In genomic region chr6:26594730-26595632, GRCh38 we compare ENCODE assay signal across 8 cellular contexts. TPM values are rescaled to one million over a fixed set of nuclear protein-coding genes. Genes with fewer than 3 reads are reported as not detected.
DNase-seq lines count a peak whose midpoint lies in the region; ATAC-seq and TF ChIP-seq lines count a peak whose summit lies in the region.

No MANE protein-coding gene starts in this region.

- no peak for TF ChIP-seq POLR2A in body of pancreas (IDR thresholded peaks at IDR 0.05)

- no peaks in the 10 kb centered on the region for H3K27me3 ChIP-seq in body of pancreas

- DNase-seq in GM12865 (ENCODE audit: low read depth) (peak; percentile 85), MV-4-11 (lab: John Stamatoyannopoulos, UW) (peak; percentile 76), T-helper 9 cell (no peak), body of pancreas (no peak)
- peak; percentile 80 to 81 for DNase-seq in activated T-cell treated with anti-CD3 and anti-CD28 coated beads, Interleukin-2, amount 50 U/mL, for 48 hours
- DNase-seq in stimulated activated CD8-positive, alpha-beta memory T cell treated with anti-CD3 and anti-CD28 coated beads, Interleukin-4, amount 100 ng/mL, for 24 hours (ENCODE audit: low read depth) = peak; percentile 26

- intact Hi-C loops in body of pancreas (cut with DNase I) = loop anchor here (10.0 kb wide), 1 partner anchor 250 kb away; no protein-coding TSS in a partner anchor

- 20 to 26% methylated on average over 23 of the region's 23 CpGs for WGBS in body of pancreas, 2 donors

- H3K4me3 ChIP-seq in GM12865 (ENCODE audit: low read depth, low read length) = peak overlapping the region; percentile 86
- peak overlapping the region; percentile 100 for H3K4me3 ChIP-seq in iPS-11a (ENCODE audit: low read depth, low read length)
- no peak overlapping the region for H3K4me3 ChIP-seq in body of pancreas

- no peaks in the 10 kb centered on the region for H3K9me3 ChIP-seq in body of pancreas

- peaks cover 0 to 3% of the 10 kb centered on the region in 2 donors for H3K36me3 ChIP-seq in body of pancreas (replicated peaks in 1 of 2; ENCODE audit: insufficient read depth in 1 of 2, low read depth in 2 of 2)

- H3K27ac ChIP-seq in body of pancreas = peak overlapping the region in 1 of 4 donors; percentile 52

- TF ChIP-seq CTCF in GM12865 (IDR thresholded peaks at IDR 0.05; ENCODE audit: insufficient read depth, low read depth, low read length, missing control alignments) (no peak), body of pancreas (IDR thresholded peaks at IDR 0.05) (no peak)

- ATAC-seq in body of pancreas (no peak), GM19035 (IDR thresholded peaks at IDR 0.05; ENCODE audit: unreplicated experiment) (no peak)

- H3K4me1 ChIP-seq in body of pancreas = peaks cover 21% of the 10 kb centered on the region

RNA-seq across cellular contexts. Expression of gene ABT1, which starts 1.8 kb away (rescaled TPM):
- 1 to 10 TPM; 3.0 to 8.8 TPM for total RNA-seq in body of pancreas

RNA-seq across cellular contexts. Expression of gene HMGN4, which starts 56.8 kb away (rescaled TPM):
- total RNA-seq in body of pancreas = 10 to 100 TPM; 24.4 to 37.1 TPM

Comparison
In these comparisons a context has a peak if more than half of its experiments do, and no peak if none do; other contexts are left out.
1. DNase-seq: peak in GM12865 (single experiment), MV-4-11 (single experiment), activated T-cell treated with anti-CD3 and anti-CD28 coated beads, Interleukin-2, amount 50 U/mL, for 48 hours (2 of 2) and stimulated activated CD8-positive, alpha-beta memory T cell treated with anti-CD3 and anti-CD28 coated beads, Interleukin-4, amount 100 ng/mL, for 24 hours (single experiment); none in T-helper 9 cell (single experiment) and body of pancreas (0 of 4).
2. H3K4me3 ChIP-seq: peak in GM12865 (single experiment) and iPS-11a (single experiment); none in body of pancreas (0 of 2).